ENCODE assay signal across 16 cellular contexts in the genomic region with DNA sequence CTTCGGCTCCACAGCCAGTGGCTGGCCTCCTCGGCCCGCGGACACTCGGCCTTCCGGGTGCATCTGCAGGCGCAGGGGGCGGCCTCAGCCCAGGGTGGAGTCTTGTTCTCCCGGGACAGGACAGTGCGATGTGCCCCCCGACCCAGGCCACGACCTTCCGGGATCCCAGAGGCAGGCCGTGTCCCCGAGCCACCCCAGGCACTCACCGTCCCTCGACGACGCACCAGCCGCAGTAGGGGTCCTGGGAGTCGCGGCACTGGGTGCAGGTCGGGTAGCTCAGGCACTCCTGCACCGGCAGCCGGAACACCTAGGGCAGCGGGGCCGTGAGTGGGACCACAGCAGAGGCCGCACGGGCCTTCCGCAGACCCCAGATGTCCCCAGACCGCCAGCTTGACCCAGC. TPM values are rescaled to one million over a fixed set of nuclear protein-coding genes. Genes with fewer than 3 reads are reported as not detected.
DNase-seq lines count a peak whose midpoint lies in the region; ATAC-seq, FAIRE-seq and TF ChIP-seq lines count a peak whose summit lies in the region.
"Had no signal": no experiment of that assay in that cellular context is flagged by ENCODE, and none has a peak within 500 bp of the region (broad histone marks: within the 10 kb centered on the region; RNA-seq: fewer than 3 reads in every experiment).

No MANE protein-coding gene starts in this region.

- no TSS peak for BruUV-seq in HepG2 (replicated peaks; lab: Mats Ljungman, UMichigan)

- no peak overlapping the region for H2AFZ ChIP-seq in HepG2 (ENCODE audit: low read length)

- intact Hi-C loops in HepG2 (cut with micrococcal nuclease; ENCODE audit: unreplicated experiment) (no loop called here), right lobe of liver (cut with DNase I) (no loop called here), stomach (cut with DNase I; ENCODE audit: low total_unique reads) (no loop called here)

- POLR2A ChIA-PET in HepG2 (lab: Yijun Ruan, JAX) = no interaction called here

- no peaks in the 10 kb centered on the region for H3K27me3 ChIP-seq in HepG2 (ENCODE audit: control insufficient read depth in 1 of 2, insufficient read depth in 2 of 2, low read length in 2 of 2)
- no peaks in the 10 kb centered on the region for H3K27me3 ChIP-seq in right lobe of liver
- H3K27me3 ChIP-seq in stomach = no peaks in the 10 kb centered on the region

- TF ChIP-seq EP300 in HepG2 (IDR thresholded peaks at IDR 0.05; ENCODE audit: low read depth in 2 of 2, low read length in 2 of 2) = no peak
- TF ChIP-seq EP300 in HepG2 (CRISPR knock-in tag; IDR thresholded peaks at IDR 0.05; ENCODE audit: borderline replicate concordance) = no peak
- TF ChIP-seq EP300 in stomach (IDR thresholded peaks at IDR 0.05) = no peak

- no peak for DNase-seq in HepG2 (ENCODE audit: low spot score)
- no peak for DNase-seq in right lobe of liver
- no peak for DNase-seq in stomach
- DNase-seq: AML-193; Caco-2; CD4-positive, alpha-beta T cell; DMS153; DMS79; GDM1 had no signal

- H3K27ac ChIP-seq in HepG2 (ENCODE audit: extremely low read length, insufficient read depth, low read length) (no peak overlapping the region), right lobe of liver (no peak overlapping the region), stomach (peak overlapping the region; percentile 87 to 95 (median 94))
- H3K27ac ChIP-seq: 22Rv1, A549, C4-2B had no signal

- H3K4me3 ChIP-seq in HepG2 (replicated peaks in 1 of 3; ENCODE audit: insufficient read depth in 1 of 3, low read depth in 2 of 3, low read length in 3 of 3) (no peak overlapping the region), right lobe of liver (no peak overlapping the region), stomach (no peak overlapping the region)
- H3K4me3 ChIP-seq: A549, HAP-1 had no signal

- no peak for TF ChIP-seq RAD21 in HepG2 (CRISPR knock-in tag; IDR thresholded peaks at IDR 0.05)

- no peak for TF ChIP-seq CTCF in HepG2 (CRISPR knock-in tag; IDR thresholded peaks at IDR 0.05)
- TF ChIP-seq CTCF in right lobe of liver (IDR thresholded peaks at IDR 0.05) = no peak
- TF ChIP-seq CTCF in stomach (IDR thresholded peaks at IDR 0.05) = no peak

- FAIRE-seq in HepG2 (lab: Jason Lieb, UNC) = no peak
- FAIRE-seq: A549, GM12892, GM18507 had no signal

- H3K9ac ChIP-seq in HepG2 (ENCODE audit: insufficient read depth, low read depth, low read length) = no peak overlapping the region

- TF ChIP-seq POLR2A in HepG2 (IDR thresholded peaks at IDR 0.05; ENCODE audit: insufficient read depth in 1 of 2, low read depth in 2 of 2, low read length in 2 of 2) (no peak), right lobe of liver (IDR thresholded peaks at IDR 0.05) (no peak), stomach (IDR thresholded peaks at IDR 0.05) (no peak)

- peaks cover 26% of the 10 kb centered on the region for H3K79me2 ChIP-seq in HepG2 (ENCODE audit: insufficient read depth, low read length)

- H3K9me3 ChIP-seq in HepG2 (ENCODE audit: low read length) (no peaks in the 10 kb centered on the region), right lobe of liver (no peaks in the 10 kb centered on the region), stomach (no peaks in the 10 kb centered on the region)
- H3K9me3 ChIP-seq: A549, Caco-2, HAP-1 had no signal

- H3K36me3 ChIP-seq in HepG2 (replicated peaks in 1 of 2; ENCODE audit: control insufficient read depth in 1 of 2, insufficient read depth in 2 of 2, low read length in 2 of 2) = peaks cover 23 to 37% of the 10 kb centered on the region in 2 experiments; a peak in 4 of 5 replicates
- peaks cover 6 to 67% (median 42%) of the 10 kb centered on the region in 4 donors for H3K36me3 ChIP-seq in right lobe of liver
- peaks cover 70 to 87% (median 80%) of the 10 kb centered on the region in 4 donors for H3K36me3 ChIP-seq in stomach

- CTCF ChIA-PET in HepG2 (lab: Yijun Ruan, JAX; ENCODE audit: low intra/inter-chr PET ratio, low total read pairs) = no interaction called here

- in situ Hi-C loops in HepG2 (cut with HindIII; ENCODE audit: extremely low pct_ligation_motif_present, low pct_unique_long_range_greater_than_20kb) = no loop called here

- WGBS in HepG2 (ENCODE audit: low lambda C conversion rate) = 98% methylated on average over 10 of the region's 31 CpGs
- 80% methylated on average over 1 of the region's 31 CpGs for WGBS in right lobe of liver (ENCODE audit: insufficient coverage, low coverage, low lambda C conversion rate, missing lambda C conversion rate)
- 90 to 94% (median 93%) methylated on average over 16 to 31 of the region's 31 CpGs for WGBS in stomach, 5 donors

- H3K4me1 ChIP-seq in HepG2 (ENCODE audit: insufficient read depth, low read length) = peaks cover 9% of the 10 kb centered on the region
- peaks cover 0 to 11% (median 4%) of the 10 kb centered on the region in 4 donors for H3K4me1 ChIP-seq in right lobe of liver
- H3K4me1 ChIP-seq in stomach = peaks cover 70 to 91% (median 84%) of the 10 kb centered on the region in 4 donors
- H3K4me1 ChIP-seq: HAP-1 had no signal

- ATAC-seq in HepG2 = no peak
- ATAC-seq in right lobe of liver = no peak
- ATAC-seq in GM21390 (IDR thresholded peaks at IDR 0.05; ENCODE audit: unreplicated experiment) = no peak
- ATAC-seq: A549 had no signal

- H4K20me1 ChIP-seq in HepG2 (ENCODE audit: insufficient read depth, low read length) = peaks cover 4% of the 10 kb centered on the region; the same call in 1 of the 2 replicates

- H3K4me2 ChIP-seq in HepG2 (ENCODE audit: low read depth, low read length) = no peak overlapping the region
- H3K4me2 ChIP-seq: A549 had no signal

RNA-seq across cellular contexts. Expression of gene MAPK11, which starts 17.6 kb away (rescaled TPM):
- total RNA-seq in HepG2 (2016; rRNA removed; fragmentation: Illumina TruSeq; extraction: Trizol) (0.15 TPM in 1 of 2 replicates, not detected in the other), right lobe of liver (1 to 10 TPM; 1.7 to 6.4 (median 2.5) TPM), stomach (10 to 100 TPM in 1 of 5 donors, 1 to 10 TPM in 2, under 1 TPM in 1, not detected in 1; 0.29 to 10.1 (median 5.7) TPM)
- total RNA-seq in HepG2 (2016; cell fraction: cytosol; rRNA removed; fragmentation: Illumina TruSeq; extraction: Trizol; ENCODE audit: low read depth) = not detected in 2 replicates
- 0.12 and 0.15 TPM in 2 replicates for total RNA-seq in HepG2 (2016; cell fraction: insoluble cytoplasmic fraction; rRNA removed; fragmentation: Illumina TruSeq; extraction: Trizol)
- total RNA-seq in HepG2 (2016; cell fraction: membrane; rRNA removed; fragmentation: Illumina TruSeq; extraction: Trizol) = 0.10 and 0.19 TPM in 2 replicates
- total RNA-seq in HepG2 (2016; cell fraction: nucleus; rRNA removed; fragmentation: Illumina TruSeq; extraction: Trizol) = 0.28 TPM in 1 of 2 replicates, not detected in the other
- polyA plus RNA-seq in HepG2 (2011; rRNA removed) (0.17 and 0.46 TPM in 2 replicates), stomach (10 to 100 TPM in 2 of 3 donors, 1 to 10 TPM in 1; 8.5 to 13.6 (median 12.3) TPM)
- polyA plus RNA-seq in HepG2 (2011; cell fraction: cytosol; rRNA removed) = 0.13 and 0.19 TPM in 2 replicates
- polyA plus RNA-seq in HepG2 (2011; cell fraction: nucleus; rRNA removed) = 1.9 TPM in 2 replicates
- 0.21 TPM in 1 of 2 replicates, not detected in the other for polyA plus RNA-seq in HepG2 (2012)
- 0.05 and 0.07 TPM in 2 replicates for polyA plus RNA-seq in HepG2 (2016; cell fraction: cytosol; fragmentation: Illumina TruSeq; extraction: Trizol; ENCODE audit: low read depth)
- polyA plus RNA-seq in HepG2 (2016; cell fraction: insoluble cytoplasmic fraction; fragmentation: Illumina TruSeq; extraction: Trizol; ENCODE audit: low read depth) = 0.19 and 0.24 TPM in 2 replicates
- polyA plus RNA-seq in HepG2 (2016; cell fraction: membrane; fragmentation: Illumina TruSeq; extraction: Trizol; ENCODE audit: low read depth) = 0.13 TPM in 1 of 2 replicates, not detected in the other
- 0.25 and 0.37 TPM in 2 replicates for polyA plus RNA-seq in HepG2 (2016; cell fraction: nucleus; fragmentation: Illumina TruSeq; extraction: Trizol; ENCODE audit: insufficient read depth, low read depth)
- 0.58 and 0.94 TPM in 2 replicates for polyA minus RNA-seq in HepG2 (2011; rRNA and poly(A)+ RNA removed; ENCODE audit: low replicate concordance)
- polyA minus RNA-seq in HepG2 (2011; cell fraction: cytosol; rRNA and poly(A)+ RNA removed) = not detected in 2 replicates
- 0.13 TPM in 1 of 2 replicates, not detected in the other for polyA minus RNA-seq in HepG2 (2011; cell fraction: nucleus; rRNA and poly(A)+ RNA removed)

RNA-seq across cellular contexts. Expression of gene PLXNB2, which starts 19.7 kb away (rescaled TPM):
- 19.3 and 32.6 TPM in 2 replicates for total RNA-seq in HepG2 (2016; rRNA removed; fragmentation: Illumina TruSeq; extraction: Trizol)
- 4.6 and 4.9 TPM in 2 replicates for total RNA-seq in HepG2 (2016; cell fraction: cytosol; rRNA removed; fragmentation: Illumina TruSeq; extraction: Trizol; ENCODE audit: low read depth)
- total RNA-seq in HepG2 (2016; cell fraction: insoluble cytoplasmic fraction; rRNA removed; fragmentation: Illumina TruSeq; extraction: Trizol) = 16.8 and 32.7 TPM in 2 replicates
- 13.7 and 15.6 TPM in 2 replicates for total RNA-seq in HepG2 (2016; cell fraction: membrane; rRNA removed; fragmentation: Illumina TruSeq; extraction: Trizol)
- total RNA-seq in HepG2 (2016; cell fraction: nucleus; rRNA removed; fragmentation: Illumina TruSeq; extraction: Trizol) = 43.2 and 57.8 TPM in 2 replicates
- polyA plus RNA-seq in HepG2 (2011; rRNA removed) = 68.9 and 79.4 TPM in 2 replicates
- polyA plus RNA-seq in HepG2 (2011; cell fraction: cytosol; rRNA removed) = 46.5 and 75.4 TPM in 2 replicates
- polyA plus RNA-seq in HepG2 (2011; cell fraction: nucleus; rRNA removed) = 265 and 413 TPM in 2 replicates
- 53.9 and 72.9 TPM in 2 replicates for polyA plus RNA-seq in HepG2 (2012)
- polyA plus RNA-seq in HepG2 (2016; cell fraction: cytosol; fragmentation: Illumina TruSeq; extraction: Trizol; ENCODE audit: low read depth) = 5.5 and 6.2 TPM in 2 replicates
- 16.2 and 23.0 TPM in 2 replicates for polyA plus RNA-seq in HepG2 (2016; cell fraction: insoluble cytoplasmic fraction; fragmentation: Illumina TruSeq; extraction: Trizol; ENCODE audit: low read depth)
- 10.1 and 11.9 TPM in 2 replicates for polyA plus RNA-seq in HepG2 (2016; cell fraction: membrane; fragmentation: Illumina TruSeq; extraction: Trizol; ENCODE audit: low read depth)
- polyA plus RNA-seq in HepG2 (2016; cell fraction: nucleus; fragmentation: Illumina TruSeq; extraction: Trizol; ENCODE audit: insufficient read depth, low read depth) = 148 and 155 TPM in 2 replicates
- 61.5 and 149 TPM in 2 replicates for polyA minus RNA-seq in HepG2 (2011; rRNA and poly(A)+ RNA removed; ENCODE audit: low replicate concordance)
- 76.6 and 89.8 TPM in 2 replicates for polyA minus RNA-seq in HepG2 (2011; cell fraction: cytosol; rRNA and poly(A)+ RNA removed)
- 57.9 and 61.3 TPM in 2 replicates for polyA minus RNA-seq in HepG2 (2011; cell fraction: nucleus; rRNA and poly(A)+ RNA removed)
- total RNA-seq in right lobe of liver = 100 to 1,000 TPM; 154 to 181 (median 161) TPM
- total RNA-seq in stomach = 100 to 1,000 TPM; 105 to 648 (median 400) TPM
- 100 to 1,000 TPM in 2 of 3 donors, 10 to 100 TPM in 1; 50.3 to 197 (median 147) TPM for polyA plus RNA-seq in stomach

RNA-seq across cellular contexts. Expression of gene MAPK12, which starts 26.2 kb away (rescaled TPM):
- total RNA-seq in HepG2 (2016; rRNA removed; fragmentation: Illumina TruSeq; extraction: Trizol) (15.0 and 23.3 TPM in 2 replicates), right lobe of liver (1 to 10 TPM; 2.1 to 7.6 (median 3.6) TPM), stomach (10 to 100 TPM in 2 of 5 donors, 1 to 10 TPM in 3; 5.2 to 49.6 (median 9.3) TPM)
- 25.0 and 26.8 TPM in 2 replicates for total RNA-seq in HepG2 (2016; cell fraction: cytosol; rRNA removed; fragmentation: Illumina TruSeq; extraction: Trizol; ENCODE audit: low read depth)
- 15.4 and 25.6 TPM in 2 replicates for total RNA-seq in HepG2 (2016; cell fraction: insoluble cytoplasmic fraction; rRNA removed; fragmentation: Illumina TruSeq; extraction: Trizol)
- 43.0 and 45.2 TPM in 2 replicates for total RNA-seq in HepG2 (2016; cell fraction: membrane; rRNA removed; fragmentation: Illumina TruSeq; extraction: Trizol)
- total RNA-seq in HepG2 (2016; cell fraction: nucleus; rRNA removed; fragmentation: Illumina TruSeq; extraction: Trizol) = 20.3 and 23.6 TPM in 2 replicates
- polyA plus RNA-seq in HepG2 (2011; rRNA removed) (22.2 and 22.8 TPM in 2 replicates), stomach (1 to 10 TPM; 4.7 to 9.3 (median 7.1) TPM)
- polyA plus RNA-seq in HepG2 (2011; cell fraction: cytosol; rRNA removed) = 12.9 and 20.7 TPM in 2 replicates
- polyA plus RNA-seq in HepG2 (2011; cell fraction: nucleus; rRNA removed) = 115 and 151 TPM in 2 replicates
- polyA plus RNA-seq in HepG2 (2012) = 6.9 and 10.9 TPM in 2 replicates
- 27.8 and 28.1 TPM in 2 replicates for polyA plus RNA-seq in HepG2 (2016; cell fraction: cytosol; fragmentation: Illumina TruSeq; extraction: Trizol; ENCODE audit: low read depth)
- polyA plus RNA-seq in HepG2 (2016; cell fraction: insoluble cytoplasmic fraction; fragmentation: Illumina TruSeq; extraction: Trizol; ENCODE audit: low read depth) = 14.6 and 16.4 TPM in 2 replicates
- polyA plus RNA-seq in HepG2 (2016; cell fraction: membrane; fragmentation: Illumina TruSeq; extraction: Trizol; ENCODE audit: low read depth) = 37.0 and 38.8 TPM in 2 replicates
- 56.9 and 60.1 TPM in 2 replicates for polyA plus RNA-seq in HepG2 (2016; cell fraction: nucleus; fragmentation: Illumina TruSeq; extraction: Trizol; ENCODE audit: insufficient read depth, low read depth)
- polyA minus RNA-seq in HepG2 (2011; rRNA and poly(A)+ RNA removed; ENCODE audit: low replicate concordance) = 16.5 and 18.7 TPM in 2 replicates
- 5.1 and 9.2 TPM in 2 replicates for polyA minus RNA-seq in HepG2 (2011; cell fraction: cytosol; rRNA and poly(A)+ RNA removed)
- polyA minus RNA-seq in HepG2 (2011; cell fraction: nucleus; rRNA and poly(A)+ RNA removed) = 25.6 and 25.8 TPM in 2 replicates

RNA-seq across cellular contexts. Expression of gene HDAC10, which starts 36.7 kb away (rescaled TPM):
- total RNA-seq in HepG2 (2016; rRNA removed; fragmentation: Illumina TruSeq; extraction: Trizol) (4.0 and 13.9 TPM in 2 replicates), right lobe of liver (10 to 100 TPM; 19.6 to 30.5 (median 23.0) TPM), stomach (100 to 1,000 TPM in 2 of 5 donors, 10 to 100 TPM in 3; 15.4 to 156 (median 74.1) TPM)
- 7.1 and 8.7 TPM in 2 replicates for total RNA-seq in HepG2 (2016; cell fraction: cytosol; rRNA removed; fragmentation: Illumina TruSeq; extraction: Trizol; ENCODE audit: low read depth)
- 4.1 and 13.9 TPM in 2 replicates for total RNA-seq in HepG2 (2016; cell fraction: insoluble cytoplasmic fraction; rRNA removed; fragmentation: Illumina TruSeq; extraction: Trizol)
- 4.4 and 4.6 TPM in 2 replicates for total RNA-seq in HepG2 (2016; cell fraction: membrane; rRNA removed; fragmentation: Illumina TruSeq; extraction: Trizol)
- 23.1 and 23.7 TPM in 2 replicates for total RNA-seq in HepG2 (2016; cell fraction: nucleus; rRNA removed; fragmentation: Illumina TruSeq; extraction: Trizol)
- polyA plus RNA-seq in HepG2 (2011; rRNA removed) (14.9 and 19.7 TPM in 2 replicates), stomach (10 to 100 TPM; 24.7 to 41.4 (median 36.2) TPM)
- 1.8 and 3.9 TPM in 2 replicates for polyA plus RNA-seq in HepG2 (2011; cell fraction: cytosol; rRNA removed)
- polyA plus RNA-seq in HepG2 (2011; cell fraction: nucleus; rRNA removed) = 257 and 366 TPM in 2 replicates
- 15.0 and 23.8 TPM in 2 replicates for polyA plus RNA-seq in HepG2 (2012)
- polyA plus RNA-seq in HepG2 (2016; cell fraction: cytosol; fragmentation: Illumina TruSeq; extraction: Trizol; ENCODE audit: low read depth) = 0.86 TPM in 2 replicates
- 3.2 and 5.7 TPM in 2 replicates for polyA plus RNA-seq in HepG2 (2016; cell fraction: insoluble cytoplasmic fraction; fragmentation: Illumina TruSeq; extraction: Trizol; ENCODE audit: low read depth)
- polyA plus RNA-seq in HepG2 (2016; cell fraction: membrane; fragmentation: Illumina TruSeq; extraction: Trizol; ENCODE audit: low read depth) = 2.1 TPM in 2 replicates
- polyA plus RNA-seq in HepG2 (2016; cell fraction: nucleus; fragmentation: Illumina TruSeq; extraction: Trizol; ENCODE audit: insufficient read depth, low read depth) = 72.4 and 82.8 TPM in 2 replicates
- polyA minus RNA-seq in HepG2 (2011; rRNA and poly(A)+ RNA removed; ENCODE audit: low replicate concordance) = 7.7 and 20.9 TPM in 2 replicates
- polyA minus RNA-seq in HepG2 (2011; cell fraction: cytosol; rRNA and poly(A)+ RNA removed) = 3.9 and 4.2 TPM in 2 replicates
- 34.9 and 37.9 TPM in 2 replicates for polyA minus RNA-seq in HepG2 (2011; cell fraction: nucleus; rRNA and poly(A)+ RNA removed)

RNA-seq across cellular contexts. Expression of gene DENND6B, which starts 39.1 kb away (rescaled TPM):
- total RNA-seq in HepG2 (2016; rRNA removed; fragmentation: Illumina TruSeq; extraction: Trizol) = 0.84 and 0.95 TPM in 2 replicates
- 0.30 and 0.44 TPM in 2 replicates for total RNA-seq in HepG2 (2016; cell fraction: cytosol; rRNA removed; fragmentation: Illumina TruSeq; extraction: Trizol; ENCODE audit: low read depth)
- total RNA-seq in HepG2 (2016; cell fraction: insoluble cytoplasmic fraction; rRNA removed; fragmentation: Illumina TruSeq; extraction: Trizol) = 0.22 and 0.65 TPM in 2 replicates
- total RNA-seq in HepG2 (2016; cell fraction: membrane; rRNA removed; fragmentation: Illumina TruSeq; extraction: Trizol) = 0.52 and 0.90 TPM in 2 replicates
- 0.90 and 1.1 TPM in 2 replicates for total RNA-seq in HepG2 (2016; cell fraction: nucleus; rRNA removed; fragmentation: Illumina TruSeq; extraction: Trizol)
- polyA plus RNA-seq in HepG2 (2011; rRNA removed) = 3.8 and 4.2 TPM in 2 replicates
- polyA plus RNA-seq in HepG2 (2011; cell fraction: cytosol; rRNA removed) = 1.8 TPM in 2 replicates
- 33.7 and 41.4 TPM in 2 replicates for polyA plus RNA-seq in HepG2 (2011; cell fraction: nucleus; rRNA removed)
- polyA plus RNA-seq in HepG2 (2012) = 2.5 and 2.6 TPM in 2 replicates
- polyA plus RNA-seq in HepG2 (2016; cell fraction: cytosol; fragmentation: Illumina TruSeq; extraction: Trizol; ENCODE audit: low read depth) = 0.33 and 0.71 TPM in 2 replicates
- 0.74 and 0.86 TPM in 2 replicates for polyA plus RNA-seq in HepG2 (2016; cell fraction: insoluble cytoplasmic fraction; fragmentation: Illumina TruSeq; extraction: Trizol; ENCODE audit: low read depth)
- polyA plus RNA-seq in HepG2 (2016; cell fraction: membrane; fragmentation: Illumina TruSeq; extraction: Trizol; ENCODE audit: low read depth) = 0.63 and 1.2 TPM in 2 replicates
- 4.0 and 5.3 TPM in 2 replicates for polyA plus RNA-seq in HepG2 (2016; cell fraction: nucleus; fragmentation: Illumina TruSeq; extraction: Trizol; ENCODE audit: insufficient read depth, low read depth)
- polyA minus RNA-seq in HepG2 (2011; rRNA and poly(A)+ RNA removed; ENCODE audit: low replicate concordance) = 0.58 and 2.9 TPM in 2 replicates
- polyA minus RNA-seq in HepG2 (2011; cell fraction: cytosol; rRNA and poly(A)+ RNA removed) = 1.3 TPM in 2 replicates
- polyA minus RNA-seq in HepG2 (2011; cell fraction: nucleus; rRNA and poly(A)+ RNA removed) = 2.6 and 3.3 TPM in 2 replicates
- total RNA-seq in right lobe of liver = 1 to 10 TPM in 5 of 6 experiments, under 1 TPM in 1; 0.98 to 4.1 (median 1.9) TPM
- total RNA-seq in stomach = 10 to 100 TPM in 2 of 5 donors, 1 to 10 TPM in 3; 2.2 to 13.4 (median 2.5) TPM
- 1 to 10 TPM; 2.0 to 7.6 (median 5.5) TPM for polyA plus RNA-seq in stomach

Comparison
In these comparisons a context has a peak if more than half of its experiments do, and no peak if none do; other contexts are left out.
1. H3K27ac ChIP-seq: peak in stomach (5 of 5); none in HepG2 (single experiment) and right lobe of liver (0 of 3).